8 cellular contexts compared by ENCODE assay signal in genomic region chr3:12810013-12810780, GRCh38. TPM values are rescaled to one million over a fixed set of nuclear protein-coding genes. Genes with fewer than 3 reads are reported as not detected.
DNase-seq lines count a peak whose midpoint lies in the region; ATAC-seq and TF ChIP-seq lines count a peak whose summit lies in the region.

No MANE protein-coding gene starts in this region.

- no peaks in the 10 kb centered on the region for H3K36me3 ChIP-seq in A673 (ENCODE audit: insufficient read depth, low read length, poor library complexity, severe bottlenecking)
- peaks cover 0 to 1% of the 10 kb centered on the region in 2 donors for H3K36me3 ChIP-seq in lung (ENCODE audit: control insufficient read depth in 2 of 2, insufficient read depth in 2 of 2, low read length in 2 of 2)

- H3K4me1 ChIP-seq in A673 (ENCODE audit: insufficient read depth, low read length, poor library complexity, severe bottlenecking) (peaks cover 6% of the 10 kb centered on the region), lung (ENCODE audit: control insufficient read depth in 2 of 2, insufficient read depth in 2 of 2, low read length in 2 of 2) (no peaks in the 10 kb centered on the region)

- no peak overlapping the region for H3K27ac Mint-ChIP-seq in activated CD4-positive, alpha-beta memory T cell treated with anti-CD3 and anti-CD28 coated beads, Interleukin-2, amount 10 ng/mL, durations not matched to agents 7 days and 5 days

- H3K9me3 ChIP-seq in A673 (ENCODE audit: low read depth, low read length, poor library complexity, severe bottlenecking) (no peaks in the 10 kb centered on the region), lung (ENCODE audit: control insufficient read depth in 2 of 2, insufficient read depth in 1 of 2, low read length in 1 of 2) (no peaks in the 10 kb centered on the region)

- H3K27me3 ChIP-seq in A673 (replicated peaks; ENCODE audit: insufficient read depth, low read depth, low read length, poor library complexity) (no peaks in the 10 kb centered on the region), lung (ENCODE audit: control insufficient read depth, insufficient read depth) (no peaks in the 10 kb centered on the region)

- DNase-seq in A673 (ENCODE audit: low spot score) (peak; percentile 96), NCI-H460 (ENCODE audit: extremely low read depth, low read depth) (peak; percentile 83), ecto neural progenitor cell (ENCODE audit: low spot score) (peak; percentile 97), lung (ENCODE audit: low spot score) (peak; percentile 96)
- DNase-seq in activated CD4-positive, alpha-beta memory T cell treated with anti-CD3 and anti-CD28 coated beads, Interleukin-2, amount 10 ng/mL, durations not matched to agents 7 days and 5 days: peak; percentile 90
- DNase-seq in stimulated activated CD4-positive, alpha-beta T cell treated with anti-CD3 and anti-CD28 coated beads, TNF-alpha, amount 100 ng/mL, for 1 hour (ENCODE audit: low read depth in 3 of 3, low spot score in 1 of 3): peak; percentile 83 to 93 (median 84)

- WGBS in lung, 2 donors: 1% methylated on average over 47 to 50 of the region's 50 CpGs

- POLR2A ChIA-PET in A673 (lab: Charles Lee; ENCODE audit: low non-redundant PET): interaction anchor here (0.5 to 1.1 kb wide), 3 partner anchors 13 to 178 kb away, joined by 3 read pairs; no protein-coding TSS in a partner anchor
- POLR2A ChIA-PET in activated CD4-positive, alpha-beta memory T cell treated with anti-CD3 and anti-CD28 coated beads, Interleukin-2, amount 10 ng/mL, durations not matched to agents 7 days and 5 days (lab: Charles Lee): interaction anchor here (1.2 to 1.7 kb wide), 3 partner anchors 14 to 31 kb away, joined by 3 to 12 read pairs (median 6); partner anchors contain the start of genes CAND2 and RPL32

- H3K4me1 Mint-ChIP-seq in activated CD4-positive, alpha-beta memory T cell treated with anti-CD3 and anti-CD28 coated beads, Interleukin-2, amount 10 ng/mL, durations not matched to agents 7 days and 5 days: peaks cover 7% of the 10 kb centered on the region

- no peaks in the 10 kb centered on the region for H3K36me3 Mint-ChIP-seq in activated CD4-positive, alpha-beta memory T cell treated with anti-CD3 and anti-CD28 coated beads, Interleukin-2, amount 10 ng/mL, durations not matched to agents 7 days and 5 days (ENCODE audit: low read depth)

- no TSS peak for BruUV-seq in A673 (replicated peaks; lab: Mats Ljungman, UMichigan)

- peak overlapping the region; percentile 57 for H3K4me3 ChIP-seq in A673 (ENCODE audit: low read depth, low read length, poor library complexity, severe bottlenecking)
- H3K4me3 ChIP-seq in lung: peak overlapping the region; percentile 48

- CTCF ChIA-PET in A673 (lab: Charles Lee): interaction anchor here (0.6 to 1.3 kb wide), 7 partner anchors 11 to 231 kb away, joined by 3 to 12 read pairs (median 3); partner anchors contain the start of gene CAND2
- CTCF ChIA-PET in activated CD4-positive, alpha-beta memory T cell treated with anti-CD3 and anti-CD28 coated beads, Interleukin-2, amount 10 ng/mL, durations not matched to agents 7 days and 5 days (lab: Charles Lee): interaction anchor here (0.6 to 3.7 kb wide), 24 partner anchors 9 to 202 kb away, joined by 3 to 29 read pairs (median 4); partner anchors contain the start of genes CAND2 and RPL32

- peak overlapping the region; percentile 32 for H3K4me3 Mint-ChIP-seq in activated CD4-positive, alpha-beta memory T cell treated with anti-CD3 and anti-CD28 coated beads, Interleukin-2, amount 10 ng/mL, durations not matched to agents 7 days and 5 days

- TF ChIP-seq CTCF in A673 (conservative IDR thresholded peaks at IDR 0.05; ENCODE audit: low read depth, low read length) (peak; percentile 74), lung (IDR thresholded peaks at IDR 0.05; ENCODE audit: control extremely low read depth, extremely low read depth) (peak; percentile 33)

- peaks cover 4% of the 10 kb centered on the region for H3K27me3 Mint-ChIP-seq in activated CD4-positive, alpha-beta memory T cell treated with anti-CD3 and anti-CD28 coated beads, Interleukin-2, amount 10 ng/mL, durations not matched to agents 7 days and 5 days

- peak overlapping the region; percentile 15 for H3K27ac ChIP-seq in A673 (ENCODE audit: low read depth, low read length, poor library complexity, severe bottlenecking)
- H3K27ac ChIP-seq in lung (ENCODE audit: low read depth in 1 of 2, low read length in 1 of 2): peak overlapping the region; percentile 15 to 79

- H3K9me3 Mint-ChIP-seq in activated CD4-positive, alpha-beta memory T cell treated with anti-CD3 and anti-CD28 coated beads, Interleukin-2, amount 10 ng/mL, durations not matched to agents 7 days and 5 days: no peaks in the 10 kb centered on the region

- intact Hi-C loops in A673 (cut with micrococcal nuclease; ENCODE audit: unreplicated experiment): no loop called here

- peak; percentile 95 for ATAC-seq in GM18858 (IDR thresholded peaks at IDR 0.05; ENCODE audit: unreplicated experiment)
- ATAC-seq in HG03097 (IDR thresholded peaks at IDR 0.05; ENCODE audit: low FRiP score, unreplicated experiment): peak; percentile 93
- peak; percentile 99 for ATAC-seq in lung (ENCODE audit: insufficient read depth, low FRiP score)

RNA-seq across cellular contexts. Expression of gene CAND2, which starts 13.7 kb away (rescaled TPM):
- total RNA-seq in A673 (2021) (7.6 and 8.2 TPM in 2 replicates), lung (1 to 10 TPM; 5.6 to 5.9 TPM)
- 0.12 and 0.57 TPM in 2 replicates for total RNA-seq in NCI-H460 (2014; rRNA removed; shearing (Covaris generic))
- polyA plus RNA-seq in NCI-H460 (2014; cell fraction: nucleus; rRNA removed): 0.64 and 2.1 TPM in 2 replicates
- total RNA-seq in activated CD4-positive, alpha-beta memory T cell treated with anti-CD3 and anti-CD28 coated beads, Interleukin-2, amount 10 ng/mL, durations not matched to agents 7 days and 5 days: under 1 TPM in 1 of 2 experiments, not detected in 1; 0.15 TPM
- 1 to 10 TPM; 1.0 to 1.6 TPM for polyA plus RNA-seq in lung

RNA-seq across cellular contexts. Expression of gene RPL32, which starts 31.2 kb away (rescaled TPM):
- 1,684 and 1,701 TPM in 2 replicates for total RNA-seq in A673 (2021)
- total RNA-seq in NCI-H460 (2014; rRNA removed; shearing (Covaris generic)): 3,004 and 3,553 TPM in 2 replicates
- 1,594 and 1,849 TPM in 2 replicates for polyA plus RNA-seq in NCI-H460 (2014; cell fraction: nucleus; rRNA removed)
- total RNA-seq in activated CD4-positive, alpha-beta memory T cell treated with anti-CD3 and anti-CD28 coated beads, Interleukin-2, amount 10 ng/mL, durations not matched to agents 7 days and 5 days: 1,000 to 10,000 TPM; 1,634 to 1,730 TPM
- total RNA-seq in lung: 1,000 to 10,000 TPM; 1,163 to 1,366 TPM
- polyA plus RNA-seq in lung: 1,000 to 10,000 TPM; 1,635 to 3,171 TPM

RNA-seq across cellular contexts. Expression of gene TMEM40, which starts 51.1 kb away (rescaled TPM):
- total RNA-seq in A673 (2021): not detected in 2 replicates
- 0.25 and 0.72 TPM in 2 replicates for total RNA-seq in NCI-H460 (2014; rRNA removed; shearing (Covaris generic))
- polyA plus RNA-seq in NCI-H460 (2014; cell fraction: nucleus; rRNA removed): not detected in 2 replicates
- not detected for total RNA-seq in activated CD4-positive, alpha-beta memory T cell treated with anti-CD3 and anti-CD28 coated beads, Interleukin-2, amount 10 ng/mL, durations not matched to agents 7 days and 5 days
- total RNA-seq in lung: 1 to 10 TPM; 2.0 to 3.8 TPM
- polyA plus RNA-seq in lung: 1 to 10 TPM; 4.2 to 6.0 TPM

Comparison
In these comparisons a context has a peak if more than half of its experiments do, and no peak if none do; other contexts are left out.
1. Peak in every context shown above with its lines: DNase-seq, ATAC-seq, H3K4me3 ChIP-seq and H3K27ac ChIP-seq.